17 cellular contexts compared by ENCODE assay signal in genomic region chr9:131117762-131118145, GRCh38. TPM values are rescaled to one million over a fixed set of nuclear protein-coding genes. Genes with fewer than 3 reads are reported as not detected.
DNase-seq lines count a peak whose midpoint lies in the region; ATAC-seq, FAIRE-seq and TF ChIP-seq lines count a peak whose summit lies in the region.
"Had no signal": no experiment of that assay in that cellular context is flagged by ENCODE, and none has a peak within 500 bp of the region (broad histone marks: within the 10 kb centered on the region; RNA-seq: fewer than 3 reads in every experiment).

No MANE protein-coding gene starts in this region.

- TF ChIP-seq CTCF in heart left ventricle (IDR thresholded peaks at IDR 0.05): no peak
- TF ChIP-seq CTCF in right atrium auricular region (IDR thresholded peaks at IDR 0.05): no peak
- no peak for TF ChIP-seq CTCF in gastrocnemius medialis (IDR thresholded peaks at IDR 0.05 in 4 of 5, conservative IDR thresholded peaks at IDR 0.05 in 1 of 5)
- no peak for TF ChIP-seq CTCF in uterus (IDR thresholded peaks at IDR 0.05)

- peak overlapping the region; percentile 57 to 89 (median 76) for H3K27ac ChIP-seq in heart left ventricle
- peak overlapping the region; percentile 46 to 58 for H3K27ac ChIP-seq in right atrium auricular region
- H3K27ac ChIP-seq in gastrocnemius medialis: peak overlapping the region; percentile 47 to 75 (median 68)
- peak overlapping the region; percentile 57 to 60 for H3K27ac ChIP-seq in uterus
- H3K27ac ChIP-seq in small intestine (ENCODE audit: low read depth in 1 of 2, low read length in 1 of 2): peak overlapping the region in 1 of 2 donors; percentile 36
- H3K27ac ChIP-seq: KMS-11 had no signal

- peaks cover 0 to 49% (median 18%) of the 10 kb centered on the region in 9 donors for H3K36me3 ChIP-seq in heart left ventricle
- peaks cover 13% of the 10 kb centered on the region for H3K36me3 ChIP-seq in right atrium auricular region
- H3K36me3 ChIP-seq in gastrocnemius medialis: no peaks in the 10 kb centered on the region
- H3K36me3 ChIP-seq in uterus: no peaks in the 10 kb centered on the region
- H3K36me3 ChIP-seq in small intestine (ENCODE audit: control insufficient read depth in 2 of 2, insufficient read depth in 2 of 2, low read length in 2 of 2): no peaks in the 10 kb centered on the region

- no peak overlapping the region for H3K4me3 ChIP-seq in heart left ventricle
- H3K4me3 ChIP-seq in right atrium auricular region: no peak overlapping the region
- no peak overlapping the region for H3K4me3 ChIP-seq in gastrocnemius medialis
- H3K4me3 ChIP-seq in uterus: no peak overlapping the region
- no peak overlapping the region for H3K4me3 ChIP-seq in small intestine (ENCODE audit: low read depth in 1 of 2, low read length in 2 of 2)
- H3K4me3 ChIP-seq: GM12878 had no signal

- H3K27me3 ChIP-seq in heart left ventricle (no peaks in the 10 kb centered on the region), right atrium auricular region (no peaks in the 10 kb centered on the region), gastrocnemius medialis (no peaks in the 10 kb centered on the region), uterus (no peaks in the 10 kb centered on the region), small intestine (ENCODE audit: control insufficient read depth in 2 of 2, insufficient read depth in 2 of 2, low read length in 2 of 2) (no peaks in the 10 kb centered on the region)

- in situ Hi-C loops in gastrocnemius medialis (cut with MboI; ENCODE audit: low sequenced_read_pairs in 4 of 4): no loop called here

- H3K9me3 ChIP-seq in heart left ventricle (no peaks in the 10 kb centered on the region), right atrium auricular region (no peaks in the 10 kb centered on the region), gastrocnemius medialis (no peaks in the 10 kb centered on the region), uterus (no peaks in the 10 kb centered on the region), small intestine (ENCODE audit: control insufficient read depth, low read depth) (no peaks in the 10 kb centered on the region)

- ATAC-seq in heart left ventricle (no peak), Right ventricle myocardium inferior (no peak), gastrocnemius medialis (no peak)
- ATAC-seq: GM12878, PC-3 had no signal

- DNase-seq in heart left ventricle (no peak), Right ventricle myocardium inferior (ENCODE audit: missing footprints) (no peak), right atrium auricular region (ENCODE audit: low spot score) (no peak), gastrocnemius medialis (no peak), uterus (no peak), small intestine (no peak), T-helper 9 cell (no peak)
- DNase-seq in effector CD4-positive, alpha-beta T cell: no peak
- DNase-seq: Calu3; CD4-positive, CD25-positive, alpha-beta regulatory T cell; NCI-H1092; NCI-H1694; PC-3 had no signal

- H3K4me1 ChIP-seq in heart left ventricle (peaks cover 0 to 28% (median 8%) of the 10 kb centered on the region in 12 donors), right atrium auricular region (no peaks in the 10 kb centered on the region), gastrocnemius medialis (no peaks in the 10 kb centered on the region), uterus (no peaks in the 10 kb centered on the region), small intestine (ENCODE audit: control insufficient read depth in 2 of 2, insufficient read depth in 1 of 2, low read depth in 1 of 2, low read length in 1 of 2) (no peaks in the 10 kb centered on the region)

- intact Hi-C loops in heart left ventricle (cut with DNase I) (no loop called here), Right ventricle myocardium inferior (cut with DNase I) (no loop called here), gastrocnemius medialis (cut with DNase I; ENCODE audit: low total_unique reads) (no loop called here), uterus (cut with DNase I; ENCODE audit: low total_unique reads) (no loop called here)

- FAIRE-seq in small intestine (lab: Jason Lieb, UNC): no peak
- FAIRE-seq: A204.1, GM12878, GM18507 had no signal

- TF ChIP-seq POLR2A in heart left ventricle (IDR thresholded peaks at IDR 0.05): no peak
- no peak for TF ChIP-seq POLR2A in gastrocnemius medialis (IDR thresholded peaks at IDR 0.05)
- no peak for TF ChIP-seq POLR2A in uterus (IDR thresholded peaks at IDR 0.05)

- 61 to 77% (median 66%) methylated on average over 4 of the region's 4 CpGs for WGBS in heart left ventricle, 4 donors
- 64 to 85% (median 76%) methylated on average over 4 of the region's 4 CpGs for WGBS in small intestine, 3 donors

RNA-seq across cellular contexts. Expression of gene NUP214, which starts 7.6 kb away (rescaled TPM):
- total RNA-seq in heart left ventricle: 10 to 100 TPM; 19.2 to 45.1 (median 25.7) TPM
- polyA plus RNA-seq in heart left ventricle: 10 to 100 TPM; 13.7 to 13.8 TPM
- 20.8 TPM for total RNA-seq in Right ventricle myocardium inferior
- total RNA-seq in right atrium auricular region: 10 to 100 TPM; 29.5 to 31.6 TPM
- 10 to 100 TPM; 24.2 to 47.5 (median 29.9) TPM for total RNA-seq in gastrocnemius medialis
- 10 to 100 TPM; 13.2 to 75.8 (median 49.0) TPM for total RNA-seq in uterus
- polyA plus RNA-seq in small intestine: 10 to 100 TPM; 16.7 to 49.7 (median 35.6) TPM

RNA-seq across cellular contexts. Expression of gene AIF1L, which starts 21.4 kb away (rescaled TPM):
- total RNA-seq in heart left ventricle (10 to 100 TPM; 12.1 to 93.8 (median 23.7) TPM), Right ventricle myocardium inferior (22.2 TPM), right atrium auricular region (10 to 100 TPM; 15.4 to 27.3 TPM), gastrocnemius medialis (10 to 100 TPM in 1 of 4 donors, 1 to 10 TPM in 3; 7.5 to 10.6 (median 8.9) TPM), uterus (10 to 100 TPM in 3 of 4 donors, 1 to 10 TPM in 1; 4.9 to 27.3 (median 16.8) TPM)
- polyA plus RNA-seq in heart left ventricle (10 to 100 TPM; 15.9 to 23.1 TPM), small intestine (1 to 10 TPM in 2 of 3 donors, under 1 TPM in 1; 0.45 to 9.3 (median 1.4) TPM)
- polyA plus RNA-seq: CD4-positive, CD25-positive, alpha-beta regulatory T cell had no signal
